In the genomic region with DNA sequence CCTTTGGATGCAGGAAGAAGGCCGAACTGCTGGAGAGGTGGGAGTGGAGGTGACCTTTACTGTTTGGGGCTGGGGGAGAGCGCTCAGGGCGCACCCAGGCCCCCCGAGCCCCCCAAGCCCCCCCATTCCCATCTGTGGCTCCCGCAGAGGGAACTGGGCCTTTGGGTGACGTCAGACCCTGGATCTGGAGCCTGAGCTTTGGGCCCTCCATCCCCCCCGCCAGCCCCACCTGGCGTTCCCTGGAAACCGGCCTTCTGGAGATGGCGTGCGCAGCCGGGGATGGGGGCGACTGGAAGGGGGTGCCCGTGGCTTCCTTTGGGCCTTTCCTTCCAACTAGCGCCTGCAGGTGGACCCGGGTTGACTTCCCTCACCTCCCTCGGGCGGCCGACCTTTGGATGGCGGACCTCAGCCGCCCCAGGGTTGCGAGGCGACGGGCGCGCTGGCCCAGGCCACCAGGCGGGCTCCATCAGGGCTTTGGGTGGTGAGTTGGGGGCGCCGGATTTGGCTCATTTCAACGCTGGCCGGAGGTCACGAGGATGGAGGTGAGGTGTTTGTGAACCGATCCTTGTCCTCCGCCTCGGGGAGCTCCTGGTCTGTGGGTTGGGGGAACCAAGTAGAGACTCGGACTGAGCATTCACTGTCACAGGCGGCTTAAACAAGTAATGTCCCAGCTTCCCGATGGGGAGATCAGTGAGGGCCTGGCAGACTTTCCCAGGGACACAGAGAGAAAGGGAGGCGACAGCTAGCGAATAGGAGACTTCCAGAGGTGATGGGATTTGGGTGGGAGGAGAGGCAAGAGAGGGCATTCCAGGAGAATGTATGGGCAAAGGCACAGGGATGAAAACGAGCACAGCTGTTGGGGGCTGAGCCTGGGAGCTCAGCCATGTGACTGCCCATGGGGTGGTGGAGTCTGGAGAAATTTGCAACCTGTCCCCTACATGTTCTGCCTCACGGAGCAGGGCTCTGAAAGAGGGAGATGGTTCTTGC, we compare ENCODE assay signal across 8 cellular contexts. TPM values are rescaled to one million over a fixed set of nuclear protein-coding genes. Genes with fewer than 3 reads are reported as not detected.
DNase-seq lines count a peak whose midpoint lies in the region; ATAC-seq, FAIRE-seq and TF ChIP-seq lines count a peak whose summit lies in the region.

No MANE protein-coding gene starts in this region.

- intact Hi-C loops in Caco-2 (cut with micrococcal nuclease; ENCODE audit: unreplicated experiment) (no loop called here), adrenal gland (cut with DNase I) (no loop called here)

- no peak for FAIRE-seq in small intestine (lab: Jason Lieb, UNC)

- POLR2A ChIA-PET in Caco-2 (lab: Charles Lee) = interaction anchor here (0.6 to 1.8 kb wide), 3 partner anchors 27 to 39 kb away, joined by 3 to 12 read pairs (median 3); a partner anchor contains a TSS

- H3K4me1 ChIP-seq in Caco-2 (0 out of 2 replicates have a peak, but pooled peaks cover 2% of the 10 kb centered on the region), adrenal gland (replicated peaks in 1 of 2) (peaks cover 6 to 15% of the 10 kb centered on the region in 2 donors), small intestine (ENCODE audit: control insufficient read depth in 2 of 2, insufficient read depth in 1 of 2, low read depth in 1 of 2, low read length in 1 of 2) (peaks cover 3 to 7% of the 10 kb centered on the region in 2 donors)

- no peaks in the 10 kb centered on the region for H3K9me3 ChIP-seq in Caco-2
- no peaks in the 10 kb centered on the region for H3K9me3 ChIP-seq in adrenal gland (replicated peaks in 1 of 3)
- peaks cover 4% of the 10 kb centered on the region for H3K9me3 ChIP-seq in iPS-18c (ENCODE audit: control insufficient read depth, insufficient read depth, low read length)
- no peaks in the 10 kb centered on the region for H3K9me3 ChIP-seq in small intestine (ENCODE audit: control insufficient read depth, low read depth)

- peak overlapping the region; percentile 67 for H3K4me3 Mint-ChIP-seq in Caco-2 (ENCODE audit: unreplicated experiment)

- H3K4me1 Mint-ChIP-seq in Caco-2 (ENCODE audit: low read depth, unreplicated experiment) = peaks cover 10% of the 10 kb centered on the region

- peak overlapping the region in 2 of 5 donors; percentile 32 to 57 for H3K27ac ChIP-seq in adrenal gland
- H3K27ac ChIP-seq in small intestine (ENCODE audit: low read depth in 1 of 2, low read length in 1 of 2) = peak overlapping the region in 1 of 2 donors; percentile 77

- no TSS peak for BruUV-seq in Caco-2 (replicated peaks; lab: Mats Ljungman, UMichigan)

- H3K4me3 ChIP-seq in Caco-2 (ENCODE audit: low read depth, low read length) (peak overlapping the region; percentile 75), adrenal gland (peak overlapping the region in 2 of 4 donors; percentile 61 to 91), iPS-18c (ENCODE audit: insufficient read depth, low read depth, low read length) (peak overlapping the region; percentile 83), small intestine (ENCODE audit: low read depth in 1 of 2, low read length in 2 of 2) (peak overlapping the region; percentile 63 to 69)

- no peak for TF ChIP-seq POLR2A in adrenal gland (IDR thresholded peaks at IDR 0.05)

- H3K36me3 ChIP-seq in Caco-2 (ENCODE audit: control insufficient read depth, insufficient read depth, low read length) (no peaks in the 10 kb centered on the region), adrenal gland (replicated peaks in 1 of 2) (no peaks in the 10 kb centered on the region), small intestine (ENCODE audit: control insufficient read depth in 2 of 2, insufficient read depth in 2 of 2, low read length in 2 of 2) (no peaks in the 10 kb centered on the region)

- ATAC-seq in GM18907 (IDR thresholded peaks at IDR 0.05; ENCODE audit: unreplicated experiment) = no peak

- peaks cover 7% of the 10 kb centered on the region for H3K36me3 Mint-ChIP-seq in Caco-2 (ENCODE audit: insufficient read depth, unreplicated experiment)

- TF ChIP-seq CTCF in Caco-2 (IDR thresholded peaks at IDR 0.05; ENCODE audit: insufficient read depth in 1 of 2, low read depth in 1 of 2, low read length in 1 of 2, severe bottlenecking in 1 of 2, unreplicated experiment in 1 of 2) (no peak), adrenal gland (IDR thresholded peaks at IDR 0.05) (no peak)

- H3K27ac Mint-ChIP-seq in Caco-2 (ENCODE audit: unreplicated experiment) = no peak overlapping the region

- DNase-seq in Caco-2 (no peak), NCI-H1105 treated with DMSO at 0.1 percent for 48 hours (lab: John Stamatoyannopoulos, UW) (peak; percentile 43), adrenal gland (peak; percentile 20 to 77 (median 37)), small intestine (peak; percentile 58), GOT3 (lab: John Stamatoyannopoulos, UW) (no peak), AG20443 (ENCODE audit: low spot score) (no peak)

- 22 to 48% (median 31%) methylated on average over 6 to 42 of the region's 42 CpGs for WGBS in adrenal gland, 4 donors
- 6 to 14% (median 9%) methylated on average over 37 to 42 of the region's 42 CpGs for WGBS in small intestine, 3 donors

- CTCF ChIA-PET in Caco-2 (lab: Charles Lee) = interaction anchor here (0.6 to 1.0 kb wide), 3 partner anchors 41 to 372 kb away, joined by 3 to 4 read pairs (median 3); no protein-coding TSS in a partner anchor

- no peaks in the 10 kb centered on the region for H3K9me3 Mint-ChIP-seq in Caco-2 (ENCODE audit: unreplicated experiment)

- peaks cover 1% of the 10 kb centered on the region; the same call in 1 of the 2 replicates for H3K27me3 ChIP-seq in Caco-2 (replicated peaks; ENCODE audit: control insufficient read depth, insufficient read depth, low read length)
- H3K27me3 ChIP-seq in adrenal gland = no peaks in the 10 kb centered on the region
- H3K27me3 ChIP-seq in small intestine (ENCODE audit: control insufficient read depth in 2 of 2, insufficient read depth in 2 of 2, low read length in 2 of 2) = no peaks in the 10 kb centered on the region

- H3K27me3 Mint-ChIP-seq in Caco-2 (ENCODE audit: insufficient read depth, unreplicated experiment) = peaks cover 9% of the 10 kb centered on the region

RNA-seq across cellular contexts. Expression of a gene that starts 0.7 kb away (rescaled TPM):
- 9.2 and 11.8 TPM in 2 replicates for total RNA-seq in Caco-2 (2022)
- 10 to 100 TPM; 12.9 to 47.2 (median 29.1) TPM for total RNA-seq in adrenal gland
- polyA plus RNA-seq in adrenal gland = 10 to 100 TPM; 10.2 to 22.0 (median 19.7) TPM
- 10 to 100 TPM; 39.5 to 78.1 (median 74.0) TPM for polyA plus RNA-seq in small intestine

RNA-seq across cellular contexts. Expression of a gene that starts 27.3 kb away (rescaled TPM):
- total RNA-seq in Caco-2 (2022) (14.7 and 18.1 TPM in 2 replicates), adrenal gland (10 to 100 TPM; 19.4 to 36.4 (median 24.7) TPM)
- polyA plus RNA-seq in adrenal gland (10 to 100 TPM; 17.4 to 35.2 (median 31.8) TPM), small intestine (10 to 100 TPM; 15.9 to 29.4 (median 19.5) TPM)

RNA-seq across cellular contexts. Expression of a gene that starts 39.5 kb away (rescaled TPM):
- total RNA-seq in Caco-2 (2022) (30.1 and 35.3 TPM in 2 replicates), adrenal gland (10 to 100 TPM; 17.4 to 46.2 (median 26.9) TPM)
- polyA plus RNA-seq in adrenal gland (10 to 100 TPM; 12.1 to 18.4 (median 15.5) TPM), small intestine (10 to 100 TPM; 14.1 to 22.2 (median 15.7) TPM)

RNA-seq across cellular contexts. Expression of a gene that starts 58.2 kb away (rescaled TPM):
- 306 and 318 TPM in 2 replicates for total RNA-seq in Caco-2 (2022)
- total RNA-seq in adrenal gland = 100 to 1,000 TPM; 107 to 330 (median 153) TPM
- 100 to 1,000 TPM in 2 of 3 donors, 10 to 100 TPM in 1; 85.5 to 244 (median 190) TPM for polyA plus RNA-seq in adrenal gland
- polyA plus RNA-seq in small intestine = 100 to 1,000 TPM; 743 to 931 (median 873) TPM

Comparison
In these comparisons a context has a peak if more than half of its experiments do, and no peak if none do; other contexts are left out.
1. DNase-seq: peak in NCI-H1105 treated with DMSO at 0.1 percent for 48 hours (single experiment), adrenal gland (7 of 7) and small intestine (single experiment); none in Caco-2 (0 of 2), GOT3 (single experiment) and AG20443 (single experiment).